22 cellular contexts compared by ENCODE assay signal in genomic region chr19:41944336-41944735, GRCh38. TPM values are rescaled to one million over a fixed set of nuclear protein-coding genes. Genes with fewer than 3 reads are reported as not detected.
DNase-seq lines count a peak whose midpoint lies in the region; ATAC-seq and TF ChIP-seq lines count a peak whose summit lies in the region.
"Had no signal": no experiment of that assay in that cellular context is flagged by ENCODE, and none has a peak within 500 bp of the region (broad histone marks: within the 10 kb centered on the region; RNA-seq: fewer than 3 reads in every experiment).

No MANE protein-coding gene starts in this region.

- no peak overlapping the region for H3K4me3 Mint-ChIP-seq in activated CD4-positive, alpha-beta memory T cell treated with anti-CD3 and anti-CD28 coated beads for 36 hours
- no peak overlapping the region for H3K4me3 Mint-ChIP-seq in activated CD4-positive, alpha-beta memory T cell treated with anti-CD3 and anti-CD28 coated beads, Interleukin-2, amount 10 ng/mL, durations not matched to agents 7 days and 5 days
- H3K4me3 Mint-ChIP-seq in activated T-helper 1 cell treated with anti-CD3 and anti-CD28 coated beads, Interleukin-12 subunit alpha, Interleukin-12 subunit beta, Interleukin-2, Interleukin-4 antibody, amounts not matched to agents 30 ng/mL and 10 ng/mL and 1 ng/mL, durations not matched to agents 14 hours and 24 hours and 36 hours, result no peak overlapping the region
- peak overlapping the region; percentile 2 for H3K4me3 Mint-ChIP-seq in neural crest cell
- H3K4me3 Mint-ChIP-seq: type B pancreatic cell had no signal

- H3K27ac Mint-ChIP-seq in activated CD4-positive, alpha-beta memory T cell treated with anti-CD3 and anti-CD28 coated beads for 36 hours, result peak overlapping the region; percentile 98
- H3K27ac Mint-ChIP-seq in activated CD4-positive, alpha-beta memory T cell treated with anti-CD3 and anti-CD28 coated beads, Interleukin-2, amount 10 ng/mL, durations not matched to agents 7 days and 5 days, result no peak overlapping the region
- peak overlapping the region; percentile 51 for H3K27ac Mint-ChIP-seq in activated T-helper 1 cell treated with anti-CD3 and anti-CD28 coated beads, Interleukin-12 subunit alpha, Interleukin-12 subunit beta, Interleukin-2, Interleukin-4 antibody, amounts not matched to agents 30 ng/mL and 10 ng/mL and 1 ng/mL, durations not matched to agents 14 hours and 24 hours and 36 hours
- H3K27ac Mint-ChIP-seq in neural crest cell (ENCODE audit: unreplicated experiment), result no peak overlapping the region
- H3K27ac Mint-ChIP-seq: type B pancreatic cell had no signal

- H3K36me3 Mint-ChIP-seq in activated CD4-positive, alpha-beta memory T cell treated with anti-CD3 and anti-CD28 coated beads for 36 hours, result no peaks in the 10 kb centered on the region
- H3K36me3 Mint-ChIP-seq in activated CD4-positive, alpha-beta memory T cell treated with anti-CD3 and anti-CD28 coated beads, Interleukin-2, amount 10 ng/mL, durations not matched to agents 7 days and 5 days (ENCODE audit: low read depth), result peaks cover 2% of the 10 kb centered on the region
- peaks cover 6% of the 10 kb centered on the region for H3K36me3 Mint-ChIP-seq in activated T-helper 1 cell treated with anti-CD3 and anti-CD28 coated beads, Interleukin-12 subunit alpha, Interleukin-12 subunit beta, Interleukin-2, Interleukin-4 antibody, amounts not matched to agents 30 ng/mL and 10 ng/mL and 1 ng/mL, durations not matched to agents 14 hours and 24 hours and 36 hours (ENCODE audit: low read depth)
- no peaks in the 10 kb centered on the region for H3K36me3 Mint-ChIP-seq in neural crest cell (ENCODE audit: low read depth)
- H3K36me3 Mint-ChIP-seq: type B pancreatic cell had no signal

- H3K9me3 Mint-ChIP-seq in activated CD4-positive, alpha-beta memory T cell treated with anti-CD3 and anti-CD28 coated beads for 36 hours, result no peaks in the 10 kb centered on the region
- H3K9me3 Mint-ChIP-seq in activated CD4-positive, alpha-beta memory T cell treated with anti-CD3 and anti-CD28 coated beads, Interleukin-2, amount 10 ng/mL, durations not matched to agents 7 days and 5 days, result no peaks in the 10 kb centered on the region
- H3K9me3 Mint-ChIP-seq in activated T-helper 1 cell treated with anti-CD3 and anti-CD28 coated beads, Interleukin-12 subunit alpha, Interleukin-12 subunit beta, Interleukin-2, Interleukin-4 antibody, amounts not matched to agents 30 ng/mL and 10 ng/mL and 1 ng/mL, durations not matched to agents 14 hours and 24 hours and 36 hours, result no peaks in the 10 kb centered on the region
- peaks cover 2% of the 10 kb centered on the region for H3K9me3 Mint-ChIP-seq in neural crest cell
- H3K9me3 Mint-ChIP-seq: type B pancreatic cell had no signal

- DNase-seq in activated CD4-positive, alpha-beta memory T cell treated with anti-CD3 and anti-CD28 coated beads for 36 hours, result no peak
- no peak for DNase-seq in activated CD4-positive, alpha-beta memory T cell treated with anti-CD3 and anti-CD28 coated beads, Interleukin-2, amount 10 ng/mL, durations not matched to agents 7 days and 5 days
- DNase-seq in GM20000 (ENCODE audit: low spot score) (peak; percentile 36), neural crest cell (ENCODE audit: low read depth, low spot score) (no peak), occipital lobe (lab: John Stamatoyannopoulos, UW) (no peak), cerebellum (ENCODE audit: low spot score) (no peak)
- no peak for DNase-seq in activated T-helper 1 cell treated with anti-CD3 and anti-CD28 coated beads, Interleukin-12 subunit alpha, Interleukin-12 subunit beta, Interleukin-2, Interleukin-4 antibody, amounts not matched to agents 30 ng/mL and 10 ng/mL and 1 ng/mL, durations not matched to agents 14 hours and 24 hours and 36 hours (ENCODE audit: low spot score)
- DNase-seq: activated CD4-positive, alpha-beta T cell treated with anti-CD3 and anti-CD28 coated beads, Interleukin-2, amount 50 U/mL, for 48 hours; activated gamma-delta T cell treated with Interleukin-2 at 50 U/mL for 16 hours; brain microvascular endothelial cell; Caco-2; GDM1; hippocampal formation; NCI-H1694 treated with DMSO at 0.1 percent for 48 hours; NCI-H446; sigmoid colon; stimulated activated CD4-positive, alpha-beta T cell treated with anti-CD3 and anti-CD28 coated beads, Interleukin-4, amount 100 ng/mL, for 1 hour; stimulated activated CD8-positive, alpha-beta memory T cell treated with anti-CD3 and anti-CD28 coated beads, Interleukin-4, amount 100 ng/mL, for 48 hours had no signal

- intact Hi-C loops in activated CD4-positive, alpha-beta memory T cell treated with anti-CD3 and anti-CD28 coated beads for 36 hours (cut with micrococcal nuclease), result loop anchor here (2.0 to 10.0 kb wide), 3 partner anchors 16 to 170 kb away; partner anchors contain the start of gene ERFL
- intact Hi-C loops in activated T-helper 1 cell treated with anti-CD3 and anti-CD28 coated beads, Interleukin-12 subunit alpha, Interleukin-12 subunit beta, Interleukin-2, Interleukin-4 antibody, amounts not matched to agents 30 ng/mL and 10 ng/mL and 1 ng/mL, durations not matched to agents 14 hours and 24 hours and 36 hours (cut with micrococcal nuclease), result loop anchor here (2.0 to 10.0 kb wide), 2 partner anchors 14 to 400 kb away; partner anchors contain the start of gene RABAC1

- CTCF ChIA-PET in activated CD4-positive, alpha-beta memory T cell treated with anti-CD3 and anti-CD28 coated beads for 36 hours (lab: Charles Lee), result interaction anchor here (3.8 to 4.1 kb wide), 2 partner anchors 58 to 72 kb away, joined by 18 to 30 read pairs; no protein-coding TSS in a partner anchor
- CTCF ChIA-PET in activated CD4-positive, alpha-beta memory T cell treated with anti-CD3 and anti-CD28 coated beads, Interleukin-2, amount 10 ng/mL, durations not matched to agents 7 days and 5 days (lab: Charles Lee), result interaction anchor here (1.1 to 2.1 kb wide), 4 partner anchors 69 to 496 kb away, joined by 3 to 17 read pairs (median 5); partner anchors contain the start of gene RPS19

- TF ChIP-seq CTCF in GM20000 (IDR thresholded peaks at IDR 0.05; ENCODE audit: extremely low read depth, missing control alignments), result no peak
- TF ChIP-seq CTCF in neural crest cell (conservative IDR thresholded peaks at IDR 0.05), result no peak

- H3K27me3 Mint-ChIP-seq in activated CD4-positive, alpha-beta memory T cell treated with anti-CD3 and anti-CD28 coated beads for 36 hours, result peaks cover 2% of the 10 kb centered on the region
- peaks cover 18% of the 10 kb centered on the region for H3K27me3 Mint-ChIP-seq in activated CD4-positive, alpha-beta memory T cell treated with anti-CD3 and anti-CD28 coated beads, Interleukin-2, amount 10 ng/mL, durations not matched to agents 7 days and 5 days
- peaks cover 7% of the 10 kb centered on the region for H3K27me3 Mint-ChIP-seq in activated T-helper 1 cell treated with anti-CD3 and anti-CD28 coated beads, Interleukin-12 subunit alpha, Interleukin-12 subunit beta, Interleukin-2, Interleukin-4 antibody, amounts not matched to agents 30 ng/mL and 10 ng/mL and 1 ng/mL, durations not matched to agents 14 hours and 24 hours and 36 hours (ENCODE audit: insufficient read depth)
- peaks cover 20% of the 10 kb centered on the region for H3K27me3 Mint-ChIP-seq in neural crest cell (ENCODE audit: low read depth)

- no peak for ATAC-seq in esophagus mucosa

- POLR2A ChIA-PET in activated CD4-positive, alpha-beta memory T cell treated with anti-CD3 and anti-CD28 coated beads for 36 hours (lab: Charles Lee), result interaction anchor here (1.6 to 2.7 kb wide), 4 partner anchors 57 to 84 kb away, joined by 9 to 28 read pairs (median 18); partner anchors contain the start of gene RPS19
- POLR2A ChIA-PET in activated CD4-positive, alpha-beta memory T cell treated with anti-CD3 and anti-CD28 coated beads, Interleukin-2, amount 10 ng/mL, durations not matched to agents 7 days and 5 days (lab: Charles Lee), result interaction anchor here (1.3 to 5.3 kb wide), 8 partner anchors 14 to 84 kb away, joined by 5 to 45 read pairs (median 6); partner anchors contain the start of genes ERFL, RABAC1 and RPS19

- H3K4me1 Mint-ChIP-seq in activated CD4-positive, alpha-beta memory T cell treated with anti-CD3 and anti-CD28 coated beads for 36 hours (ENCODE audit: low read depth), result peaks cover 43% of the 10 kb centered on the region
- H3K4me1 Mint-ChIP-seq in activated CD4-positive, alpha-beta memory T cell treated with anti-CD3 and anti-CD28 coated beads, Interleukin-2, amount 10 ng/mL, durations not matched to agents 7 days and 5 days, result peaks cover 44% of the 10 kb centered on the region
- peaks cover 54% of the 10 kb centered on the region for H3K4me1 Mint-ChIP-seq in activated T-helper 1 cell treated with anti-CD3 and anti-CD28 coated beads, Interleukin-12 subunit alpha, Interleukin-12 subunit beta, Interleukin-2, Interleukin-4 antibody, amounts not matched to agents 30 ng/mL and 10 ng/mL and 1 ng/mL, durations not matched to agents 14 hours and 24 hours and 36 hours (ENCODE audit: low read depth)
- H3K4me1 Mint-ChIP-seq in neural crest cell, result peaks cover 6% of the 10 kb centered on the region

RNA-seq across cellular contexts. Expression of gene RABAC1, which starts 14.8 kb away (rescaled TPM):
- total RNA-seq in activated CD4-positive, alpha-beta memory T cell treated with anti-CD3 and anti-CD28 coated beads for 36 hours, result 10 to 100 TPM; 64.9 to 68.4 TPM
- 100 to 1,000 TPM in 1 of 2 experiments, 10 to 100 TPM in 1; 97.2 to 105 TPM for total RNA-seq in activated CD4-positive, alpha-beta memory T cell treated with anti-CD3 and anti-CD28 coated beads, Interleukin-2, amount 10 ng/mL, durations not matched to agents 7 days and 5 days
- 36.2 and 41.3 TPM in 2 replicates for total RNA-seq in activated T-helper 1 cell treated with anti-CD3 and anti-CD28 coated beads, Interleukin-12 subunit alpha, Interleukin-12 subunit beta, Interleukin-2, Interleukin-4 antibody, amounts not matched to agents 30 ng/mL and 10 ng/mL and 1 ng/mL, durations not matched to agents 14 hours and 24 hours and 36 hours
- 83.8 and 93.4 TPM in 2 replicates for total RNA-seq in neural crest cell
- 69.3 TPM for total RNA-seq in occipital lobe
- total RNA-seq in esophagus mucosa, result 67.9 TPM
- 62.8 TPM for total RNA-seq in cerebellum

RNA-seq across cellular contexts. Expression of gene ERFL, which starts 16.1 kb away (rescaled TPM):
- 1 to 10 TPM; 1.3 to 2.0 TPM for total RNA-seq in activated CD4-positive, alpha-beta memory T cell treated with anti-CD3 and anti-CD28 coated beads for 36 hours
- total RNA-seq in activated CD4-positive, alpha-beta memory T cell treated with anti-CD3 and anti-CD28 coated beads, Interleukin-2, amount 10 ng/mL, durations not matched to agents 7 days and 5 days, result 1 to 10 TPM; 1.5 to 1.7 TPM
- total RNA-seq in activated T-helper 1 cell treated with anti-CD3 and anti-CD28 coated beads, Interleukin-12 subunit alpha, Interleukin-12 subunit beta, Interleukin-2, Interleukin-4 antibody, amounts not matched to agents 30 ng/mL and 10 ng/mL and 1 ng/mL, durations not matched to agents 14 hours and 24 hours and 36 hours, result 3.1 TPM in 2 replicates
- 0.12 and 0.14 TPM in 2 replicates for total RNA-seq in neural crest cell
- total RNA-seq in occipital lobe, result not detected
- total RNA-seq in esophagus mucosa, result not detected
- not detected for total RNA-seq in cerebellum
- total RNA-seq: sigmoid colon, SK-MEL-5 had no signal

RNA-seq across cellular contexts. Expression of gene ATP1A3, which starts 49.7 kb away (rescaled TPM):
- total RNA-seq in activated CD4-positive, alpha-beta memory T cell treated with anti-CD3 and anti-CD28 coated beads for 36 hours, result under 1 TPM; 0.64 to 0.85 TPM
- total RNA-seq in activated CD4-positive, alpha-beta memory T cell treated with anti-CD3 and anti-CD28 coated beads, Interleukin-2, amount 10 ng/mL, durations not matched to agents 7 days and 5 days, result 1 to 10 TPM; 1.2 to 1.9 TPM
- total RNA-seq in activated T-helper 1 cell treated with anti-CD3 and anti-CD28 coated beads, Interleukin-12 subunit alpha, Interleukin-12 subunit beta, Interleukin-2, Interleukin-4 antibody, amounts not matched to agents 30 ng/mL and 10 ng/mL and 1 ng/mL, durations not matched to agents 14 hours and 24 hours and 36 hours, result 0.93 and 1.4 TPM in 2 replicates
- total RNA-seq in neural crest cell, result 22.9 and 23.2 TPM in 2 replicates
- total RNA-seq in occipital lobe, result 153 TPM
- 0.32 TPM for total RNA-seq in esophagus mucosa
- 122 TPM for total RNA-seq in cerebellum
- total RNA-seq: osteocyte had no signal

Comparison
In these comparisons a context has a peak if more than half of its experiments do, and no peak if none do; other contexts are left out.
1. H3K27ac Mint-ChIP-seq: peak in activated CD4-positive, alpha-beta memory T cell treated with anti-CD3 and anti-CD28 coated beads for 36 hours (single experiment) and activated T-helper 1 cell treated with anti-CD3 and anti-CD28 coated beads, Interleukin-12 subunit alpha, Interleukin-12 subunit beta, Interleukin-2, Interleukin-4 antibody, amounts not matched to agents 30 ng/mL and 10 ng/mL and 1 ng/mL, durations not matched to agents 14 hours and 24 hours and 36 hours (single experiment); none in activated CD4-positive, alpha-beta memory T cell treated with anti-CD3 and anti-CD28 coated beads, Interleukin-2, amount 10 ng/mL, durations not matched to agents 7 days and 5 days (single experiment) and neural crest cell (single experiment).